ENCODE assay signal across 9 cellular contexts in the genomic region with DNA sequence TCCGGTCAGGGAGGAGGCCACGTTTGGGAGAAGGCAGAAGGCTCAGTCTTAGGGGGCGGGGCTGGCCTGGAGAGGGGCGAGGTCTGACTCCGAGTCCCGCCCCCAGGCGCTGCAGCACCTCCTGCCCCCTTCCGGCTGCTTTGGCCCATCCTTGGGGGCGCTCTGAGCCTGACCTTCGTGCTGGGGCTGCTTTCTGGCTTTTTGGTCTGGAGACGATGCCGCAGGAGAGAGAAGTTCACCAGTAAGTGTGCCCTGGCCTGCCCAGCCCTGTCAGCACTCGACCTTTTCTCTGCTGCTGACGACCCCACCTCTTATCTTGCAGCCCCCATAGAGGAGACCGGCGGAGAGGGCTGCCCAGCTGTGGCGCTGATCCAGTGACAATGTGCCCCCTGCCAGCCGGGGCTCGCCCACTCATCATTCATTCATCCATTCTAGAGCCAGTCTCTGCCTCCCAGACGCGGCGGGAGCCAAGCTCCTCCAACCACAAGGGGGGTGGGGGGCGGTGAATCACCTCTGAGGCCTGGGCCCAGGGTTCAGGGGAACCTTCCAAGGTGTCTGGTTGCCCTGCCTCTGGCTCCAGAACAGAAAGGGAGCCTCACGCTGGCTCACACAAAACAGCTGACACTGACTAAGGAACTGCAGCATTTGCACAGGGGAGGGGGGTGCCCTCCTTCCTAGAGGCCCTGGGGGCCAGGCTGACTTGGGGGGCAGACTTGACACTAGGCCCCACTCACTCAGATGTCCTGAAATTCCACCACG. TPM values are rescaled to one million over a fixed set of nuclear protein-coding genes. Genes with fewer than 3 reads are reported as not detected.
DNase-seq lines count a peak whose midpoint lies in the region; TF ChIP-seq lines count a peak whose summit lies in the region.
"Had no signal": no experiment of that assay in that cellular context is flagged by ENCODE, and none has a peak within 500 bp of the region (broad histone marks: within the 10 kb centered on the region; RNA-seq: fewer than 3 reads in every experiment).

No MANE protein-coding gene starts in this region.

- H3K4me3 Mint-ChIP-seq in activated naive CD4-positive, alpha-beta T cell treated with anti-CD3 and anti-CD28 coated beads for 36 hours = peak overlapping the region; percentile 95
- peak overlapping the region; percentile 86 for H3K4me3 Mint-ChIP-seq in osteocyte (ENCODE audit: unreplicated experiment)

- peak overlapping the region; percentile 80 to 88 for H3K4me3 ChIP-seq in SK-N-SH (ENCODE audit: low read depth in 2 of 2, low read length in 1 of 2)
- peak overlapping the region in 2 of 3 donors; percentile 77 to 78 for H3K4me3 ChIP-seq in thyroid gland (replicated peaks in 1 of 3)

- peak in 1 of 2 donors; percentile 29 for TF ChIP-seq POLR2A in thyroid gland (IDR thresholded peaks at IDR 0.05)

- H3K79me2 ChIP-seq in SK-N-SH (ENCODE audit: insufficient read depth) = peaks cover 11% of the 10 kb centered on the region; the same call in 1 of the 2 replicates

- H3K36me3 ChIP-seq in SK-N-SH (replicated peaks in 1 of 2; ENCODE audit: control insufficient read depth in 1 of 2, insufficient read depth in 2 of 2, low read length in 1 of 2) = peaks cover 14 to 16% of the 10 kb centered on the region in 2 experiments
- peaks cover 3 to 5% of the 10 kb centered on the region in 2 donors for H3K36me3 ChIP-seq in thyroid gland

- H2AFZ ChIP-seq in SK-N-SH (ENCODE audit: low read depth) = no peak overlapping the region

- peaks cover 51% of the 10 kb centered on the region for H3K4me1 Mint-ChIP-seq in activated naive CD4-positive, alpha-beta T cell treated with anti-CD3 and anti-CD28 coated beads for 36 hours (ENCODE audit: low read depth)
- peaks cover 40% of the 10 kb centered on the region for H3K4me1 Mint-ChIP-seq in osteocyte (ENCODE audit: unreplicated experiment)

- peaks cover 8 to 33% of the 10 kb centered on the region in 2 experiments; a peak in 3 of 4 replicates for H3K4me1 ChIP-seq in SK-N-SH (ENCODE audit: control insufficient read depth in 1 of 2, insufficient read depth in 2 of 2, low read depth in 1 of 2, low read length in 1 of 2)
- peaks cover 41 to 51% of the 10 kb centered on the region in 2 donors for H3K4me1 ChIP-seq in thyroid gland

- no peaks in the 10 kb centered on the region for H3K9me3 Mint-ChIP-seq in activated naive CD4-positive, alpha-beta T cell treated with anti-CD3 and anti-CD28 coated beads for 36 hours
- no peaks in the 10 kb centered on the region for H3K9me3 Mint-ChIP-seq in osteocyte (ENCODE audit: unreplicated experiment)

- intact Hi-C loops in activated naive CD4-positive, alpha-beta T cell treated with anti-CD3 and anti-CD28 coated beads for 36 hours (cut with micrococcal nuclease) = loop anchor here (2.0 to 5.0 kb wide), 8 partner anchors 17 to 974 kb away; a partner anchor contains a TSS
- intact Hi-C loops in thyroid gland (cut with DNase I) = no loop called here

- 11% methylated on average over 24 of the region's 25 CpGs for WGBS in SK-N-SH (ENCODE audit: low lambda C conversion rate)
- WGBS in thyroid gland, 2 donors = 6 to 31% methylated on average over 17 to 19 of the region's 25 CpGs

- TF ChIP-seq EP300 in SK-N-SH (IDR thresholded peaks at IDR 0.05; ENCODE audit: borderline replicate concordance in 1 of 2, low read depth in 1 of 2, low read length in 1 of 2) = peak in 1 of 2 experiments; percentile 85; a peak in 1 of 4 replicates

- TF ChIP-seq RAD21 in SK-N-SH (IDR thresholded peaks at IDR 0.05; ENCODE audit: low read length) = no peak

- H3K27me3 ChIP-seq in SK-N-SH (ENCODE audit: insufficient read depth) (no peaks in the 10 kb centered on the region), thyroid gland (no peaks in the 10 kb centered on the region)

- H3K9me2 ChIP-seq in SK-N-SH = no peaks in the 10 kb centered on the region

- peaks cover 5% of the 10 kb centered on the region for H3K27me3 Mint-ChIP-seq in activated naive CD4-positive, alpha-beta T cell treated with anti-CD3 and anti-CD28 coated beads for 36 hours (ENCODE audit: low read depth)
- peaks cover 2% of the 10 kb centered on the region for H3K27me3 Mint-ChIP-seq in osteocyte (ENCODE audit: unreplicated experiment)

- peak overlapping the region; percentile 99 for H3K4me2 ChIP-seq in SK-N-SH

- peak; percentile 71 for DNase-seq in COLO829 (ENCODE audit: low spot score)
- peak; percentile 81 for DNase-seq in HS-5 (ENCODE audit: low read depth)
- peak; percentile 86 for DNase-seq in SK-N-SH
- peak; percentile 90 for DNase-seq in activated naive CD4-positive, alpha-beta T cell treated with anti-CD3 and anti-CD28 coated beads for 36 hours
- peak; percentile 26 for DNase-seq in globus pallidus (ENCODE audit: low spot score)
- peak; percentile 93 for DNase-seq in osteocyte (ENCODE audit: extremely low spot score, unreplicated experiment)
- DNase-seq in thyroid gland = peak; percentile 87 to 88
- DNase-seq in inferior parietal cortex (ENCODE audit: extremely low spot score) = no peak

- H3K9me3 ChIP-seq in SK-N-SH (no peaks in the 10 kb centered on the region), thyroid gland (no peaks in the 10 kb centered on the region)

- H3K27ac Mint-ChIP-seq in activated naive CD4-positive, alpha-beta T cell treated with anti-CD3 and anti-CD28 coated beads for 36 hours = peak overlapping the region; percentile 98
- peak overlapping the region; percentile 96 for H3K27ac Mint-ChIP-seq in osteocyte (ENCODE audit: unreplicated experiment)

- CTCF ChIA-PET in SK-N-SH (lab: Yijun Ruan, JAX) = interaction anchor here (0.9 to 8.5 kb wide), 7 partner anchors 10 to 126 kb away, joined by 3 to 111 read pairs (median 3); no protein-coding TSS in a partner anchor
- CTCF ChIA-PET in activated naive CD4-positive, alpha-beta T cell treated with anti-CD3 and anti-CD28 coated beads for 36 hours (lab: Charles Lee) = interaction anchor here (0.5 to 17.7 kb wide), 7 partner anchors 10 to 107 kb away, joined by 3 to 310 read pairs (median 4); a partner anchor contains a TSS

- TF ChIP-seq CTCF in SK-N-SH (IDR thresholded peaks at IDR 0.05) = peak; percentile 46
- TF ChIP-seq CTCF in osteocyte (IDR thresholded peaks at IDR 0.05) = peak; percentile 46
- peak in 5 of 6 experiments; percentile 16 to 30 (median 17) for TF ChIP-seq CTCF in thyroid gland (IDR thresholded peaks at IDR 0.05)

- peak overlapping the region; percentile 100 for H3K9ac ChIP-seq in SK-N-SH

- peaks cover 43% of the 10 kb centered on the region for H3F3A ChIP-seq in SK-N-SH (replicated peaks; ENCODE audit: insufficient read depth)

- POLR2A ChIA-PET in SK-N-SH (lab: Yijun Ruan, JAX) = no interaction called here

- H3K36me3 Mint-ChIP-seq in activated naive CD4-positive, alpha-beta T cell treated with anti-CD3 and anti-CD28 coated beads for 36 hours (ENCODE audit: low read depth) = peaks cover 6% of the 10 kb centered on the region
- H3K36me3 Mint-ChIP-seq in osteocyte (ENCODE audit: unreplicated experiment) = peaks cover 2% of the 10 kb centered on the region

- H3K27ac ChIP-seq in SK-N-SH (ENCODE audit: low read depth in 2 of 2, low read length in 1 of 2) = peak overlapping the region; percentile 87 to 99
- H3K27ac ChIP-seq in thyroid gland = peak overlapping the region; percentile 82 to 98 (median 98)

- H4K20me1 ChIP-seq in SK-N-SH (ENCODE audit: insufficient read depth) = peaks cover 8% of the 10 kb centered on the region

TF ChIP-seq in SK-N-SH, 30 proteins besides CTCF, POLR2A, EP300 and RAD21 (continues in another document):
- TF ChIP-seq SIN3A (IDR thresholded peaks at IDR 0.05; ENCODE audit: borderline replicate concordance, low read depth, low read length) (no peak), NFIC (IDR thresholded peaks at IDR 0.05; ENCODE audit: borderline replicate concordance) (peak; percentile 91), SMC3 (IDR thresholded peaks at IDR 0.05; ENCODE audit: low read depth, low read length) (no peak), YY1 (IDR thresholded peaks at IDR 0.05; ENCODE audit: low read depth) (no peak; the same call in 1 of the 2 replicates)
- TF ChIP-seq, protein P1, sequence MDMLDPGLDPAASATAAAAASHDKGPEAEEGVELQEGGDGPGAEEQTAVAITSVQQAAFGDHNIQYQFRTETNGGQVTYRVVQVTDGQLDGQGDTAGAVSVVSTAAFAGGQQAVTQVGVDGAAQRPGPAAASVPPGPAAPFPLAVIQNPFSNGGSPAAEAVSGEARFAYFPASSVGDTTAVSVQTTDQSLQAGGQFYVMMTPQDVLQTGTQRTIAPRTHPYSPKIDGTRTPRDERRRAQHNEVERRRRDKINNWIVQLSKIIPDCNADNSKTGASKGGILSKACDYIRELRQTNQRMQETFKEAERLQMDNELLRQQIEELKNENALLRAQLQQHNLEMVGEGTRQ (IDR thresholded peaks at IDR 0.05; ENCODE audit: borderline replicate concordance, low read depth, low read length) = no peak

RNA-seq across cellular contexts. Expression of a gene that starts 1.5 kb away (rescaled TPM):
- polyA plus RNA-seq in SK-N-SH (2012; rRNA removed) = 374 and 393 TPM in 2 replicates
- polyA plus RNA-seq in SK-N-SH (2012; cell fraction: cytosol; rRNA removed) = 170 and 271 TPM in 2 replicates
- polyA plus RNA-seq in SK-N-SH (2012; cell fraction: nucleus; rRNA removed) = 272 and 346 TPM in 2 replicates
- under 1 TPM; 0.88 to 0.96 TPM for total RNA-seq in activated naive CD4-positive, alpha-beta T cell treated with anti-CD3 and anti-CD28 coated beads for 36 hours
- total RNA-seq in osteocyte = 71.3 and 72.4 TPM in 2 replicates
- total RNA-seq in thyroid gland = 100 to 1,000 TPM in 1 of 4 donors, 10 to 100 TPM in 3; 47.9 to 110 (median 67.0) TPM

RNA-seq across cellular contexts. Expression of a gene that starts 2.1 kb away (rescaled TPM):
- 34.7 and 54.9 TPM in 2 replicates for polyA plus RNA-seq in SK-N-SH (2012; rRNA removed)
- 28.1 and 29.7 TPM in 2 replicates for polyA plus RNA-seq in SK-N-SH (2012; cell fraction: cytosol; rRNA removed)
- polyA plus RNA-seq in SK-N-SH (2012; cell fraction: nucleus; rRNA removed) = 22.2 and 40.4 TPM in 2 replicates
- 10 to 100 TPM; 22.6 to 26.8 TPM for total RNA-seq in activated naive CD4-positive, alpha-beta T cell treated with anti-CD3 and anti-CD28 coated beads for 36 hours
- 133 and 139 TPM in 2 replicates for total RNA-seq in osteocyte
- 10 to 100 TPM; 10.1 to 51.7 (median 29.7) TPM for total RNA-seq in thyroid gland

RNA-seq across cellular contexts. Expression of a gene that starts 2.2 kb away (rescaled TPM):
- 35.7 and 37.7 TPM in 2 replicates for polyA plus RNA-seq in SK-N-SH (2012; rRNA removed)
- 11.7 and 20.7 TPM in 2 replicates for polyA plus RNA-seq in SK-N-SH (2012; cell fraction: cytosol; rRNA removed)
- polyA plus RNA-seq in SK-N-SH (2012; cell fraction: nucleus; rRNA removed) = 114 and 139 TPM in 2 replicates
- 10 to 100 TPM; 40.6 to 41.0 TPM for total RNA-seq in activated naive CD4-positive, alpha-beta T cell treated with anti-CD3 and anti-CD28 coated beads for 36 hours
- total RNA-seq in osteocyte (36.6 and 40.1 TPM in 2 replicates), thyroid gland (10 to 100 TPM; 16.5 to 19.1 (median 17.6) TPM)

RNA-seq across cellular contexts. Expression of a gene that starts 3.6 kb away (rescaled TPM):
- 0.20 and 0.24 TPM in 2 replicates for polyA plus RNA-seq in SK-N-SH (2012; rRNA removed)
- 0.20 and 0.22 TPM in 2 replicates for polyA plus RNA-seq in SK-N-SH (2012; cell fraction: cytosol; rRNA removed)
- polyA plus RNA-seq in SK-N-SH (2012; cell fraction: nucleus; rRNA removed) = 0.29 and 0.59 TPM in 2 replicates
- total RNA-seq in activated naive CD4-positive, alpha-beta T cell treated with anti-CD3 and anti-CD28 coated beads for 36 hours = not detected
- total RNA-seq in osteocyte (0.32 TPM in 1 of 2 replicates, not detected in the other), thyroid gland (not detected)
- total RNA-seq: dermis microvascular lymphatic vessel endothelial cell had no signal

RNA-seq across cellular contexts. Expression of a gene that starts 8.9 kb away (rescaled TPM):
- polyA plus RNA-seq in SK-N-SH (2012; rRNA removed) = 0.08 TPM in 1 of 2 replicates, not detected in the other
- not detected in 2 replicates for polyA plus RNA-seq in SK-N-SH (2012; cell fraction: cytosol; rRNA removed)
- 0.52 and 0.67 TPM in 2 replicates for polyA plus RNA-seq in SK-N-SH (2012; cell fraction: nucleus; rRNA removed)
- not detected for total RNA-seq in activated naive CD4-positive, alpha-beta T cell treated with anti-CD3 and anti-CD28 coated beads for 36 hours
- total RNA-seq in osteocyte (not detected in 2 replicates), thyroid gland (under 1 TPM in 1 of 4 donors, not detected in 3; 0.33 TPM)
- total RNA-seq: dermis microvascular lymphatic vessel endothelial cell had no signal

Comparison
In these comparisons a context has a peak if more than half of its experiments do, and no peak if none do; other contexts are left out.
1. RNA of a gene that starts 1.5 kb away (total RNA-seq): 71.3 to 72.4 TPM in osteocyte and 47.9 to 110 TPM in thyroid gland; 0.88 to 0.96 TPM in activated naive CD4-positive, alpha-beta T cell treated with anti-CD3 and anti-CD28 coated beads for 36 hours; every median in the first group is over 10 times any median in the second.
2. Peak in every context shown above with its lines, with median percentiles within 50 percentile points of each other: CTCF ChIP-seq.